ENCODE assay signal across 10 cellular contexts in genomic region chrX:70168238-70169188, GRCh38. TPM values are rescaled to one million over a fixed set of nuclear protein-coding genes. Genes with fewer than 3 reads are reported as not detected.
DNase-seq lines count a peak whose midpoint lies in the region; ATAC-seq, FAIRE-seq and TF ChIP-seq lines count a peak whose summit lies in the region.
"Had no signal": no experiment of that assay in that cellular context is flagged by ENCODE, and none has a peak within 500 bp of the region (broad histone marks: within the 10 kb centered on the region; RNA-seq: fewer than 3 reads in every experiment).

No MANE protein-coding gene starts in this region.

- TF ChIP-seq CTCF in PC-9 (conservative IDR thresholded peaks at IDR 0.05) (no peak), pancreas (IDR thresholded peaks at IDR 0.05) (no peak)

- 30 to 33% methylated on average over 11 of the region's 11 CpGs for whole genome bisulfite sequencing in pancreas, 2 donors

- H3K27ac Mint-ChIP-seq in stimulated activated naive B cell treated with anti-CD40 and anti-IgM and Interleukin-4, amounts not matched to agents 10 μg/mL and 1 μg/mL and 100 μg/mL, for 72 hours = no peak overlapping the region

- peak overlapping the region; percentile 69 for H2AFZ ChIP-seq in PC-9

- peaks cover 7 to 14% of the 10 kb centered on the region in 2 donors for H3K36me3 Mint-ChIP-seq in stimulated activated naive B cell treated with anti-CD40 and anti-IgM and Interleukin-4, amounts not matched to agents 10 μg/mL and 1 μg/mL and 100 μg/mL, for 72 hours

- POLR2A ChIA-PET in PC-9 (lab: Charles Lee; ENCODE audit: unreplicated experiment) = interaction anchor here (0.6 to 1.1 kb wide), 3 partner anchors 121 to 1115 kb away, joined by 3 to 6 read pairs (median 5); partner anchors contain the start of genes KIF4A, NONO and PDZD11

- no peak for FAIRE-seq in pancreas (lab: Jason Lieb, UNC)

- no peaks in the 10 kb centered on the region for H4K20me1 ChIP-seq in PC-9 (ENCODE audit: insufficient read depth)

- intact Hi-C loops in PC-9 (cut with micrococcal nuclease; ENCODE audit: unreplicated experiment) = no loop called here
- intact Hi-C loops in pancreas (cut with DNase I) = no loop called here

- peak; percentile 3 for DNase-seq in G401 (ENCODE audit: low spot score)
- peak; percentile 37 to 63 for DNase-seq in PC-9
- peak; percentile 66 for DNase-seq in fibroblast of peridontal ligament (ENCODE audit: extremely low read depth)
- DNase-seq in pancreas = no peak
- DNase-seq in stimulated activated naive B cell treated with anti-CD40 and anti-IgM and Interleukin-4, amounts not matched to agents 10 μg/mL and 1 μg/mL and 100 μg/mL, for 72 hours = no peak
- DNase-seq: SW 1271, transverse colon had no signal

- H3K9me3 ChIP-seq in PC-9 (ENCODE audit: insufficient read depth, low read depth) (no peaks in the 10 kb centered on the region), pancreas (no peaks in the 10 kb centered on the region)
- H3K9me3 ChIP-seq: transverse colon had no signal

- ATAC-seq in pancreas (peak in 3 of 4 donors; percentile 57 to 63 (median 59)), GM18502 (IDR thresholded peaks at IDR 0.05; ENCODE audit: poor library complexity, unreplicated experiment) (no peak), GM19455 (IDR thresholded peaks at IDR 0.05; ENCODE audit: unreplicated experiment) (no peak), GM21381 (IDR thresholded peaks at IDR 0.05; ENCODE audit: unreplicated experiment) (no peak)
- no peak for ATAC-seq in stimulated activated naive B cell treated with anti-CD40 and anti-IgM and Interleukin-4, amounts not matched to agents 10 μg/mL and 1 μg/mL and 100 μg/mL, for 72 hours (replicated peaks)

- no peaks in the 10 kb centered on the region for H3K36me3 ChIP-seq in PC-9 (ENCODE audit: low read depth)
- H3K36me3 ChIP-seq in pancreas = no peaks in the 10 kb centered on the region
- H3K36me3 ChIP-seq: transverse colon had no signal

- H3K9me3 Mint-ChIP-seq in stimulated activated naive B cell treated with anti-CD40 and anti-IgM and Interleukin-4, amounts not matched to agents 10 μg/mL and 1 μg/mL and 100 μg/mL, for 72 hours = no peaks in the 10 kb centered on the region

- in situ Hi-C loops in G401 (cut with HindIII; ENCODE audit: low sequenced_read_pairs) = no loop called here

- peaks cover 13% of the 10 kb centered on the region; the same call in 1 of the 2 replicates for H3F3A ChIP-seq in PC-9 (ENCODE audit: insufficient read depth, low read depth)

- no peak overlapping the region for H3K4me3 Mint-ChIP-seq in stimulated activated naive B cell treated with anti-CD40 and anti-IgM and Interleukin-4, amounts not matched to agents 10 μg/mL and 1 μg/mL and 100 μg/mL, for 72 hours

- BruUV-seq in PC-9 (replicated peaks; lab: Mats Ljungman, UMichigan) = no TSS peak

- no peaks in the 10 kb centered on the region for H3K9me2 ChIP-seq in PC-9 (ENCODE audit: insufficient read depth)

- H3K27me3 Mint-ChIP-seq in stimulated activated naive B cell treated with anti-CD40 and anti-IgM and Interleukin-4, amounts not matched to agents 10 μg/mL and 1 μg/mL and 100 μg/mL, for 72 hours = no peaks in the 10 kb centered on the region

- peak overlapping the region; percentile 74 for H3K4me2 ChIP-seq in PC-9

- H3K79me2 ChIP-seq in PC-9 (ENCODE audit: low read depth) = no peaks in the 10 kb centered on the region

- H3K4me1 ChIP-seq in PC-9 (replicated peaks; ENCODE audit: insufficient read depth) = peaks cover 24% of the 10 kb centered on the region; the same call in 1 of the 2 replicates
- no peaks in the 10 kb centered on the region for H3K4me1 ChIP-seq in pancreas
- H3K4me1 ChIP-seq: transverse colon had no signal

- H3K4me1 Mint-ChIP-seq in stimulated activated naive B cell treated with anti-CD40 and anti-IgM and Interleukin-4, amounts not matched to agents 10 μg/mL and 1 μg/mL and 100 μg/mL, for 72 hours = peaks cover 3 to 5% of the 10 kb centered on the region in 2 donors

- H3K27ac ChIP-seq in PC-9 (peak overlapping the region; percentile 58), pancreas (no peak overlapping the region)

- peak overlapping the region; percentile 34; the same call in 1 of the 2 replicates for H3K4me3 ChIP-seq in PC-9
- H3K4me3 ChIP-seq in pancreas = no peak overlapping the region
- H3K4me3 ChIP-seq: transverse colon had no signal

- CTCF ChIA-PET in PC-9 (lab: Charles Lee) = interaction anchor here (0.6 to 1.5 kb wide), 2 partner anchors 35 to 1008 kb away, joined by 12 to 26 read pairs; partner anchors contain the start of gene IGBP1

- H3K27me3 ChIP-seq in PC-9 (ENCODE audit: insufficient read depth, low read depth) (no peaks in the 10 kb centered on the region), pancreas (no peaks in the 10 kb centered on the region)
- H3K27me3 ChIP-seq: transverse colon had no signal

RNA-seq across cellular contexts. Expression of gene DGAT2L6, which starts 8.8 kb away (rescaled TPM):
- total RNA-seq in G401 (2014; rRNA removed; shearing (Covaris generic)) = not detected in 2 replicates
- not detected in 2 replicates for total RNA-seq in PC-9 (2021)
- total RNA-seq in pancreas = not detected
- polyA plus RNA-seq in pancreas = not detected
- total RNA-seq: transverse colon had no signal

RNA-seq across cellular contexts. Expression of gene IGBP1, which starts 35.3 kb away (rescaled TPM):
- total RNA-seq in G401 (2014; rRNA removed; shearing (Covaris generic)) = 80.9 and 87.3 TPM in 2 replicates
- 57.6 and 71.9 TPM in 2 replicates for total RNA-seq in PC-9 (2021)
- total RNA-seq in pancreas = 10 to 100 TPM; 42.5 to 68.8 (median 52.1) TPM
- polyA plus RNA-seq in pancreas = 10 to 100 TPM; 44.8 to 45.8 TPM

Comparison
In these comparisons a context has a peak if more than half of its experiments do, and no peak if none do; other contexts are left out.
1. DNase-seq: peak in G401 (single experiment), PC-9 (2 of 2) and fibroblast of peridontal ligament (single experiment); none in pancreas (0 of 6) and stimulated activated naive B cell treated with anti-CD40 and anti-IgM and Interleukin-4, amounts not matched to agents 10 μg/mL and 1 μg/mL and 100 μg/mL, for 72 hours (single experiment).
2. ATAC-seq: peak in pancreas (3 of 4); none in stimulated activated naive B cell treated with anti-CD40 and anti-IgM and Interleukin-4, amounts not matched to agents 10 μg/mL and 1 μg/mL and 100 μg/mL, for 72 hours (0 of 2), GM18502 (single experiment), GM19455 (single experiment) and GM21381 (single experiment).